In the genomic region with DNA sequence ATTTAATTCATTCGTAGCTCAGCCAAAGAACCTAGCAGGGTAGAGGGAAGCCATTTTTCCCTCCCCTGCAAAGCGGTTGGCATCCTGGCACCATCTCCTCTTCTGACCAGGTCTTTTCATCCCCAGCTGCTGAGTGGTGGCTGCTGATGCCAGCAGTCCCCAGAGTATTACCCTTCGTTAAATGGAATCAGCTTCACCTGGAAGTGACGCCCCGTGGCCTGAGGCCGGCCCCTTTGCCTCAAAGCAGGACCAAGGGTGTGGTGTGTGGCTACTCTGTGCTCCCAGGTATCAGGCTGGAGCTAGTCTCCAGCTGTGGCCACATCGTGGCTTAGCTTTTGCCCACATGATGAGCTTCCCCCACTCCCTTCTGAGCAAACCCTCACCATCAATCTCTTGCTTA, we compare ENCODE assay signal across 1 cellular context.
TF ChIP-seq lines count a peak whose summit lies in the region.

No MANE protein-coding gene starts in this region.

TF ChIP-seq in GM23338, 12 proteins besides CTCF, POLR2A, EP300 and RAD21 (continued from another document):
- TF ChIP-seq, protein P1, sequence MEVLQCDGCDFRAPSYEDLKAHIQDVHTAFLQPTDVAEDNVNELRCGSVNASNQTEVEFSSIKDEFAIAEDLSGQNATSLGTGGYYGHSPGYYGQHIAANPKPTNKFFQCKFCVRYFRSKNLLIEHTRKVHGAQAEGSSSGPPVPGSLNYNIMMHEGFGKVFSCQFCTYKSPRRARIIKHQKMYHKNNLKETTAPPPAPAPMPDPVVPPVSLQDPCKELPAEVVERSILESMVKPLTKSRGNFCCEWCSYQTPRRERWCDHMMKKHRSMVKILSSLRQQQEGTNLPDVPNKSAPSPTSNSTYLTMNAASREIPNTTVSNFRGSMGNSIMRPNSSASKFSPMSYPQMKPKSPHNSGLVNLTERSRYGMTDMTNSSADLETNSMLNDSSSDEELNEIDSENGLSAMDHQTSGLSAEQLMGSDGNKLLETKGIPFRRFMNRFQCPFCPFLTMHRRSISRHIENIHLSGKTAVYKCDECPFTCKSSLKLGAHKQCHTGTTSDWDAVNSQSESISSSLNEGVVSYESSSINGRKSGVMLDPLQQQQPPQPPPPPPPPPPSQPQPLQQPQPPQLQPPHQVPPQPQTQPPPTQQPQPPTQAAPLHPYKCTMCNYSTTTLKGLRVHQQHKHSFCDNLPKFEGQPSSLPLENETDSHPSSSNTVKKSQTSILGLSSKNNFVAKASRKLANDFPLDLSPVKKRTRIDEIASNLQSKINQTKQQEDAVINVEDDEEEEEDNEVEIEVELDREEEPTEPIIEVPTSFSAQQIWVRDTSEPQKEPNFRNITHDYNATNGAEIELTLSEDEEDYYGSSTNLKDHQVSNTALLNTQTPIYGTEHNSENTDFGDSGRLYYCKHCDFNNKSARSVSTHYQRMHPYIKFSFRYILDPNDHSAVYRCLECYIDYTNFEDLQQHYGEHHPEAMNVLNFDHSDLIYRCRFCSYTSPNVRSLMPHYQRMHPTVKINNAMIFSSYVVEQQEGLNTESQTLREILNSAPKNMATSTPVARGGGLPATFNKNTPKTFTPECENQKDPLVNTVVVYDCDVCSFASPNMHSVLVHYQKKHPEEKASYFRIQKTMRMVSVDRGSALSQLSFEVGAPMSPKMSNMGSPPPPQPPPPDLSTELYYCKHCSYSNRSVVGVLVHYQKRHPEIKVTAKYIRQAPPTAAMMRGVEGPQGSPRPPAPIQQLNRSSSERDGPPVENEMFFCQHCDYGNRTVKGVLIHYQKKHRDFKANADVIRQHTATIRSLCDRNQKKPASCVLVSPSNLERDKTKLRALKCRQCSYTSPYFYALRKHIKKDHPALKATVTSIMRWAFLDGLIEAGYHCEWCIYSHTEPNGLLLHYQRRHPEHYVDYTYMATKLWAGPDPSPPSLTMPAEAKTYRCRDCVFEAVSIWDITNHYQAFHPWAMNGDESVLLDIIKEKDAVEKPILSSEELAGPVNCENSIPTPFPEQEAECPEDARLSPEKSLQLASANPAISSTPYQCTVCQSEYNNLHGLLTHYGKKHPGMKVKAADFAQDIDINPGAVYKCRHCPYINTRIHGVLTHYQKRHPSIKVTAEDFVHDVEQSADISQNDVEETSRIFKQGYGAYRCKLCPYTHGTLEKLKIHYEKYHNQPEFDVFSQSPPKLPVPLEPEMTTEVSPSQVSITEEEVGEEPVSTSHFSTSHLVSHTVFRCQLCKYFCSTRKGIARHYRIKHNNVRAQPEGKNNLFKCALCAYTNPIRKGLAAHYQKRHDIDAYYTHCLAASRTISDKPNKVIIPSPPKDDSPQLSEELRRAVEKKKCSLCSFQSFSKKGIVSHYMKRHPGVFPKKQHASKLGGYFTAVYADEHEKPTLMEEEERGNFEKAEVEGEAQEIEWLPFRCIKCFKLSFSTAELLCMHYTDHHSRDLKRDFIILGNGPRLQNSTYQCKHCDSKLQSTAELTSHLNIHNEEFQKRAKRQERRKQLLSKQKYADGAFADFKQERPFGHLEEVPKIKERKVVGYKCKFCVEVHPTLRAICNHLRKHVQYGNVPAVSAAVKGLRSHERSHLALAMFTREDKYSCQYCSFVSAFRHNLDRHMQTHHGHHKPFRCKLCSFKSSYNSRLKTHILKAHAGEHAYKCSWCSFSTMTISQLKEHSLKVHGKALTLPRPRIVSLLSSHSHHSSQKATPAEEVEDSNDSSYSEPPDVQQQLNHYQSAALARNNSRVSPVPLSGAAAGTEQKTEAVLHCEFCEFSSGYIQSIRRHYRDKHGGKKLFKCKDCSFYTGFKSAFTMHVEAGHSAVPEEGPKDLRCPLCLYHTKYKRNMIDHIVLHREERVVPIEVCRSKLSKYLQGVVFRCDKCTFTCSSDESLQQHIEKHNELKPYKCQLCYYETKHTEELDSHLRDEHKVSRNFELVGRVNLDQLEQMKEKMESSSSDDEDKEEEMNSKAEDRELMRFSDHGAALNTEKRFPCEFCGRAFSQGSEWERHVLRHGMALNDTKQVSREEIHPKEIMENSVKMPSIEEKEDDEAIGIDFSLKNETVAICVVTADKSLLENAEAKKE (CRISPR knock-in tag; IDR thresholded peaks at IDR 0.05): no peak
